22 cellular contexts compared by ENCODE assay signal in genomic region chr1:119920104-119920968, GRCh38. TPM values are rescaled to one million over a fixed set of nuclear protein-coding genes. Genes with fewer than 3 reads are reported as not detected.
DNase-seq lines count a peak whose midpoint lies in the region; ATAC-seq, FAIRE-seq and TF ChIP-seq lines count a peak whose summit lies in the region.
"Had no signal": no experiment of that assay in that cellular context is flagged by ENCODE, and none has a peak within 500 bp of the region (broad histone marks: within the 10 kb centered on the region; RNA-seq: fewer than 3 reads in every experiment).

No MANE protein-coding gene starts in this region.

- H3K9ac ChIP-seq in K562 (ENCODE audit: insufficient read depth in 1 of 2, low read depth in 2 of 2, low read length in 2 of 2) (no peak overlapping the region), mesendoderm (ENCODE audit: low read length) (no peak overlapping the region)

- intact Hi-C loops in K562 (cut with micrococcal nuclease) = loop anchor here (10.0 kb wide), 1 partner anchor 54 kb away; no protein-coding TSS in a partner anchor
- intact Hi-C loops in head of caudate nucleus (cut with DNase I) = no loop called here

- H3K4me3 ChIP-seq in A549 (no peak overlapping the region), K562 (no peak overlapping the region), mesendoderm (ENCODE audit: low read length) (no peak overlapping the region)
- no peak overlapping the region for H3K4me3 ChIP-seq in CD4-positive, CD25-positive, alpha-beta regulatory T cell (ENCODE audit: low read depth, low read length)

- H3K27me3 Mint-ChIP-seq in CD4-positive, CD25-positive, alpha-beta regulatory T cell = no peaks in the 10 kb centered on the region
- H3K27me3 Mint-ChIP-seq in natural killer cell treated with Interleukin-12 subunit alpha and Interleukin-12 subunit beta and Interleukin-15 and Interleukin-18, amount 100 ng/mL, for 72 hours = no peaks in the 10 kb centered on the region

- no peak for DNase-seq in A549 (ENCODE audit: low read depth in 1 of 2, low spot score in 1 of 2)
- no peak for DNase-seq in CD4-positive, CD25-positive, alpha-beta regulatory T cell
- peak in 3 of 4 experiments; percentile 16 to 35 (median 23) for DNase-seq in K562 (ENCODE audit: extremely low read depth in 1 of 4, low spot score in 3 of 4)
- peak; percentile 83 for DNase-seq in mesendoderm
- no peak for DNase-seq in urothelium cell line (ENCODE audit: low spot score)
- DNase-seq in head of caudate nucleus = no peak
- DNase-seq in natural killer cell treated with Interleukin-12 subunit alpha and Interleukin-12 subunit beta and Interleukin-15 and Interleukin-18, amount 100 ng/mL, for 72 hours (ENCODE audit: low spot score) = no peak
- DNase-seq: KBM-7, NCI-H1105 treated with DMSO at 0.1 percent for 48 hours, NCI-H2029, NCI-H446, NCI-H524 treated with DMSO at 0.1 percent for 48 hours, NCI-H774, PC-3 had no signal

- whole genome bisulfite sequencing in A549 (ENCODE audit: missing lambda C conversion rate) = 93% methylated on average over 8 of the region's 8 CpGs
- 0% methylated on average over 8 of the region's 8 CpGs for WGBS in K562 (ENCODE audit: insufficient coverage, low coverage, missing lambda C conversion rate)
- no CpG with 5 or more reads among the region's 8 CpGs for WGBS in mesendoderm (ENCODE audit: extremely low coverage, insufficient coverage, low lambda C conversion rate)

- no peaks in the 10 kb centered on the region for H4K20me1 ChIP-seq in K562 (replicated peaks; ENCODE audit: control insufficient read depth, insufficient read depth, low read length)

- BruUV-seq in K562 (replicated peaks; lab: Mats Ljungman, UMichigan) = no TSS peak

- H3K9me1 ChIP-seq in K562 (ENCODE audit: control insufficient read depth, insufficient read depth, low read length) = no peaks in the 10 kb centered on the region

- POLR2A ChIA-PET in A549 (lab: Yijun Ruan, JAX) = no interaction called here
- POLR2A ChIA-PET in K562 (lab: Yijun Ruan, JAX) = no interaction called here

- H3K4me1 Mint-ChIP-seq in CD4-positive, CD25-positive, alpha-beta regulatory T cell = peaks cover 0 to 4% (median 0%) of the 10 kb centered on the region in 4 donors
- H3K4me1 Mint-ChIP-seq in natural killer cell treated with Interleukin-12 subunit alpha and Interleukin-12 subunit beta and Interleukin-15 and Interleukin-18, amount 100 ng/mL, for 72 hours (ENCODE audit: low read depth in 2 of 2) = no peaks in the 10 kb centered on the region

- peak overlapping the region in 2 of 3 donors; percentile 70 to 91 for H3K27ac Mint-ChIP-seq in CD4-positive, CD25-positive, alpha-beta regulatory T cell
- no peak overlapping the region for H3K27ac Mint-ChIP-seq in natural killer cell treated with Interleukin-12 subunit alpha and Interleukin-12 subunit beta and Interleukin-15 and Interleukin-18, amount 100 ng/mL, for 72 hours

- H3K23ac ChIP-seq in mesendoderm (ENCODE audit: low read length) = no peak overlapping the region

- TF ChIP-seq RAD21 in A549 (conservative IDR thresholded peaks at IDR 0.05 in 1 of 2, IDR thresholded peaks at IDR 0.05 in 1 of 2) (no peak), K562 (CRISPR knock-in tag; conservative IDR thresholded peaks at IDR 0.05 in 1 of 2, IDR thresholded peaks at IDR 0.05 in 1 of 2) (no peak)

- H3K36me3 ChIP-seq in CD4-positive, CD25-positive, alpha-beta regulatory T cell (ENCODE audit: control insufficient read depth, insufficient read depth, low read length) = peaks cover 96% of the 10 kb centered on the region
- H3K36me3 ChIP-seq in K562 (ENCODE audit: control insufficient read depth, insufficient read depth, low read length) = no peaks in the 10 kb centered on the region
- H3K36me3 ChIP-seq in mesendoderm (ENCODE audit: control insufficient read depth, insufficient read depth, low read length) = peaks cover 5% of the 10 kb centered on the region

- H3K9me3 ChIP-seq in A549 (no peaks in the 10 kb centered on the region), K562 (replicated peaks; ENCODE audit: control insufficient read depth, insufficient read depth, low read depth, low read length) (no peaks in the 10 kb centered on the region)
- H3K9me3 ChIP-seq in CD4-positive, CD25-positive, alpha-beta regulatory T cell (ENCODE audit: control insufficient read depth in 2 of 2, low read length in 2 of 2) = no peaks in the 10 kb centered on the region

- peaks cover 82% of the 10 kb centered on the region for H3K36me3 Mint-ChIP-seq in CD4-positive, CD25-positive, alpha-beta regulatory T cell
- peaks cover 46% of the 10 kb centered on the region for H3K36me3 Mint-ChIP-seq in natural killer cell treated with Interleukin-12 subunit alpha and Interleukin-12 subunit beta and Interleukin-15 and Interleukin-18, amount 100 ng/mL, for 72 hours

- no peaks in the 10 kb centered on the region for H3K79me2 ChIP-seq in K562 (ENCODE audit: control insufficient read depth, insufficient read depth, low read length)
- H3K79me2 ChIP-seq in mesendoderm (ENCODE audit: control insufficient read depth, insufficient read depth, low read length) = no peaks in the 10 kb centered on the region

- no peaks in the 10 kb centered on the region for H3K27me3 ChIP-seq in CD4-positive, CD25-positive, alpha-beta regulatory T cell (ENCODE audit: control insufficient read depth, insufficient read depth, low read length)
- peaks cover 17 to 42% of the 10 kb centered on the region in 2 experiments for H3K27me3 ChIP-seq in K562 (ENCODE audit: control insufficient read depth in 2 of 2, insufficient read depth in 2 of 2, low read length in 2 of 2)
- no peaks in the 10 kb centered on the region for H3K27me3 ChIP-seq in mesendoderm (ENCODE audit: insufficient read depth, low read length, poor library complexity)

- H3K4me1 ChIP-seq in A549 (no peaks in the 10 kb centered on the region), K562 (replicated peaks in 1 of 2; ENCODE audit: control insufficient read depth in 2 of 2, insufficient read depth in 2 of 2, low read length in 2 of 2) (peaks cover 0 to 6% of the 10 kb centered on the region in 2 experiments; a peak in 2 of 5 replicates), mesendoderm (ENCODE audit: control insufficient read depth, low read depth, low read length) (peaks cover 3% of the 10 kb centered on the region)
- no peaks in the 10 kb centered on the region for H3K4me1 ChIP-seq in CD4-positive, CD25-positive, alpha-beta regulatory T cell (ENCODE audit: control insufficient read depth, insufficient read depth, low read length, poor library complexity, severe bottlenecking)

- no peak overlapping the region for H3K4me3 Mint-ChIP-seq in CD4-positive, CD25-positive, alpha-beta regulatory T cell
- H3K4me3 Mint-ChIP-seq in natural killer cell treated with Interleukin-12 subunit alpha and Interleukin-12 subunit beta and Interleukin-15 and Interleukin-18, amount 100 ng/mL, for 72 hours = no peak overlapping the region

- H2AK5ac ChIP-seq in mesendoderm (ENCODE audit: low read length) = no peak overlapping the region

- no peak overlapping the region for H2BK15ac ChIP-seq in mesendoderm (replicated peaks; ENCODE audit: low read depth)

- no peak overlapping the region for H3K4ac ChIP-seq in mesendoderm (ENCODE audit: low read depth, low read length)

- H3K79me1 ChIP-seq in mesendoderm (ENCODE audit: low read length) = no peaks in the 10 kb centered on the region

- H3K18ac ChIP-seq in mesendoderm (ENCODE audit: low read length) = no peak overlapping the region

- H3K27ac ChIP-seq in A549 (no peak overlapping the region), K562 (ENCODE audit: extremely low read depth, low read depth, low read length) (no peak overlapping the region), mesendoderm (ENCODE audit: low read depth, low read length) (peak overlapping the region; percentile 9)
- no peak overlapping the region for H3K27ac ChIP-seq in CD4-positive, CD25-positive, alpha-beta regulatory T cell (ENCODE audit: insufficient read depth, low read length, poor library complexity, severe bottlenecking)

- in situ Hi-C loops in K562 (cut with MboI) = no loop called here

- no peak overlapping the region for H4K8ac ChIP-seq in mesendoderm (ENCODE audit: low read depth, low read length)

- no peak for TF ChIP-seq POLR2A in A549 (IDR thresholded peaks at IDR 0.05; ENCODE audit: low read length)
- no peak for TF ChIP-seq POLR2A in K562 (conservative IDR thresholded peaks at IDR 0.05)

- TF ChIP-seq CTCF in A549 (IDR thresholded peaks at IDR 0.05) = no peak
- no peak for TF ChIP-seq CTCF in K562 (IDR thresholded peaks at IDR 0.05 in 2 of 3, conservative IDR thresholded peaks at IDR 0.05 in 1 of 3; ENCODE audit: insufficient read depth in 2 of 3, low read depth in 1 of 3, low read length in 3 of 3)

- H4K5ac ChIP-seq in mesendoderm (ENCODE audit: low read length) = no peak overlapping the region

- no peak overlapping the region for H3K56ac ChIP-seq in mesendoderm (ENCODE audit: low read length)

- FAIRE-seq in A549 (lab: Jason Lieb, UNC) = no peak
- FAIRE-seq in K562 (lab: Jason Lieb, UNC) = peak; percentile 46
- FAIRE-seq in urothelium cell line (lab: Jason Lieb, UNC) = no peak
- FAIRE-seq: D721Med, GM18507, H54 had no signal

- CTCF ChIA-PET in A549 (lab: Yijun Ruan, JAX) = no interaction called here
- CTCF ChIA-PET in K562 (lab: Yijun Ruan, JAX; ENCODE audit: low intra/inter-chr PET ratio) = no interaction called here

- H3K9me3 Mint-ChIP-seq in CD4-positive, CD25-positive, alpha-beta regulatory T cell = peaks cover 0 to 3% (median 0%) of the 10 kb centered on the region in 7 donors
- no peaks in the 10 kb centered on the region for H3K9me3 Mint-ChIP-seq in natural killer cell treated with Interleukin-12 subunit alpha and Interleukin-12 subunit beta and Interleukin-15 and Interleukin-18, amount 100 ng/mL, for 72 hours

- no peak overlapping the region for H2BK5ac ChIP-seq in mesendoderm (ENCODE audit: low read length)

- TF ChIP-seq EP300 in A549 (IDR thresholded peaks at IDR 0.05) (no peak), K562 (IDR thresholded peaks at IDR 0.05; ENCODE audit: low read length) (no peak)

- ATAC-seq in A549 = no peak
- no peak for ATAC-seq in CD4-positive, CD25-positive, alpha-beta regulatory T cell (ENCODE audit: low read depth in 2 of 2)
- peak; percentile 77 for ATAC-seq in K562
- no peak for ATAC-seq in natural killer cell treated with Interleukin-12 subunit alpha and Interleukin-12 subunit beta and Interleukin-15 and Interleukin-18, amount 100 ng/mL, for 72 hours
- no peak for ATAC-seq in GM21619 (IDR thresholded peaks at IDR 0.05; ENCODE audit: unreplicated experiment)
- ATAC-seq: PC-3 had no signal

- H2BK120ac ChIP-seq in mesendoderm (ENCODE audit: low read depth, low read length) = no peak overlapping the region

- no peak overlapping the region for H2AFZ ChIP-seq in K562 (ENCODE audit: low read depth, low read length)

- no peak overlapping the region for H3K4me2 ChIP-seq in A549
- H3K4me2 ChIP-seq in K562 (ENCODE audit: insufficient read depth, low read length) = no peak overlapping the region; the same call in 1 of the 2 replicates
- H3K4me2 ChIP-seq in mesendoderm (ENCODE audit: low read length) = no peak overlapping the region

RNA-seq across cellular contexts. Expression of gene ADAM30, which starts 24.0 kb away (rescaled TPM):
- polyA plus RNA-seq in A549 (2011; rRNA removed) = not detected in 2 replicates
- not detected in 2 replicates for polyA plus RNA-seq in A549 (2012; cell fraction: cytosol; rRNA removed)
- not detected in 2 replicates for polyA plus RNA-seq in A549 (2012; cell fraction: nucleus; rRNA removed)
- polyA plus RNA-seq in A549 (2017; fragmentation: RNase III; extraction: RNeasy Plus Mini Kit Qiagen cat#74134 plus additional on column Dnase treatment) = not detected in 3 replicates
- not detected in 2 replicates for polyA minus RNA-seq in A549 (2011; rRNA and poly(A)+ RNA removed)
- total RNA-seq in CD4-positive, CD25-positive, alpha-beta regulatory T cell = not detected
- polyA plus RNA-seq in CD4-positive, CD25-positive, alpha-beta regulatory T cell = not detected
- not detected in 2 replicates for total RNA-seq in K562 (2011; cell fraction: chromatin; rRNA removed; ENCODE audit: low replicate concordance)
- not detected in 2 replicates for total RNA-seq in K562 (2011; cell fraction: nucleolus; rRNA removed)
- total RNA-seq in K562 (2011; cell fraction: nucleoplasm; rRNA removed) = not detected in 2 replicates
- not detected in 2 replicates for total RNA-seq in K562 (2014; rRNA removed)
- total RNA-seq in K562 (2014; rRNA removed; fragmentation: Illumina TruSeq; extraction: Trizol) = not detected in 2 replicates
- not detected in 2 replicates for total RNA-seq in K562 (2015; rRNA removed; fragmentation: Illumina TruSeq; extraction: Trizol)
- total RNA-seq in K562 (2021) = not detected in 2 replicates
- not detected in 2 replicates for polyA plus RNA-seq in K562 (2011; rRNA removed)
- polyA plus RNA-seq in K562 (2011; cell fraction: cytosol; rRNA removed) = not detected in 2 replicates
- not detected in 2 replicates for polyA plus RNA-seq in K562 (2011; cell fraction: nucleus; rRNA removed)
- not detected in 2 replicates for polyA plus RNA-seq in K562 (2012)
- not detected in 2 replicates for polyA plus RNA-seq in K562 (2014; fragmentation: Illumina TruSeq; extraction: Trizol)
- not detected for polyA plus RNA-seq in K562 (2014; fragmentation: Nextera tagmentation; extraction: Ambion mirVana)
- polyA plus RNA-seq in K562 (2014; rRNA removed) = not detected in 2 replicates
- not detected in 2 replicates for polyA minus RNA-seq in K562 (2011; rRNA and poly(A)+ RNA removed)
- not detected in 2 replicates for polyA minus RNA-seq in K562 (2011; cell fraction: cytosol; rRNA and poly(A)+ RNA removed)
- polyA minus RNA-seq in K562 (2011; cell fraction: nucleus; rRNA and poly(A)+ RNA removed) = not detected in 2 replicates
- not detected for polyA plus RNA-seq in mesendoderm (2013, experiment 1 of 2)
- polyA plus RNA-seq in mesendoderm (2013, experiment 2 of 2) = not detected
- not detected for total RNA-seq in natural killer cell treated with Interleukin-12 subunit alpha and Interleukin-12 subunit beta and Interleukin-15 and Interleukin-18, amount 100 ng/mL, for 72 hours
- total RNA-seq: HT-29, LHCN-M2, MCF 10A, PC-3 had no signal
- polyA plus RNA-seq: BJ had no signal

Comparison
In these comparisons a context has a peak if more than half of its experiments do, and no peak if none do; other contexts are left out.
1. DNase-seq: peak in K562 (3 of 4) and mesendoderm (single experiment); none in A549 (0 of 2), CD4-positive, CD25-positive, alpha-beta regulatory T cell (0 of 3), urothelium cell line (single experiment), head of caudate nucleus (0 of 42) and natural killer cell treated with Interleukin-12 subunit alpha and Interleukin-12 subunit beta and Interleukin-15 and Interleukin-18, amount 100 ng/mL, for 72 hours (single experiment).
2. H3K27ac Mint-ChIP-seq: peak in CD4-positive, CD25-positive, alpha-beta regulatory T cell (2 of 3); none in natural killer cell treated with Interleukin-12 subunit alpha and Interleukin-12 subunit beta and Interleukin-15 and Interleukin-18, amount 100 ng/mL, for 72 hours (0 of 2).
3. Of the 35 proteins assayed by ChIP-seq in both K562 and A549: peak only in K562: none; only in A549: none; in both: MAFK; in neither: 33; mixed calls (peak in some experiments, not most) for 1.